ENCODE assay signal across 19 cellular contexts in the genomic region with DNA sequence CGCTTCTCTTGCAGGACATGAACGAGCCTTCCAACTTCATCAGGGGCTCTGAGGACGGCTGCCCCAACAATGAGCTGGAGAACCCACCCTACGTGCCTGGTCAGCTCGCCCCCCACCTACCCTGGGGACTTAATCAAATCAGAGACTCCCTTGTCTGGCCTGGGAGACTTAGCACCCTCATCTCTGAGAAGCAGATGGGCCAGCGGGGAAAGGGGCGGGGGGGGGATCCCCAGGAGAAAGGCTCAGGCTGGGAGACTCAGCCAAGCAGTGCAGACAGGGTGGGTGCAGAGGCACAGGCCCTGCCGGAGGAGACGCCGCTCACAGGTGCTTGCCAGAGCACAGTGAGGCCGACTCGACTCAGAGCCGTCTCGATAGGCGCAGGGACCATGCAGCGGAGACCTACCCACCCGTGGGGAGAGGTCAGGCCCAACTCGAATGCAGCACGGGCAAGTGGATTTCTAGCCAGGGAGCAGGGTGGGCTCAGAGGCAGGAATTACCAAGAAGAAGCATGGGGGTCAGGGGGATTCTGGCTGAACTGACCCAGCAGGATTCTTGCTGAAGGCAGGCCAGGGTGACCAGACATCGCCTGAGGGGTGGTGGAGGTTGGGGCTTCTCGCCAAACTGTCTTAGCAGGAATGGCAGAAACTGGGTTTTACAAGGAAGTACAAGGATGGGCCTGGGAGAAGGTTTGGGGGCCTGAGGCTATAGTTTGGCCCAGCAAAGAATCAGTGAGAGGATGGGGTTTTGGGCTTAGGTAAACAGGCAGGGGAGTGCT. TPM values are rescaled to one million over a fixed set of nuclear protein-coding genes. Genes with fewer than 3 reads are reported as not detected.
DNase-seq lines count a peak whose midpoint lies in the region; ATAC-seq and TF ChIP-seq lines count a peak whose summit lies in the region.
"Had no signal": no experiment of that assay in that cellular context is flagged by ENCODE, and none has a peak within 500 bp of the region (broad histone marks: within the 10 kb centered on the region; RNA-seq: fewer than 3 reads in every experiment).

No MANE protein-coding gene starts in this region.

- H3K27me3 ChIP-seq in left ventricle myocardium inferior (ENCODE audit: low read depth), result no peaks in the 10 kb centered on the region
- H3K27me3 ChIP-seq: SJSA1 had no signal

- H3K9me3 Mint-ChIP-seq in neural crest cell, result no peaks in the 10 kb centered on the region

- peaks cover 7% of the 10 kb centered on the region for H3K36me3 ChIP-seq in left ventricle myocardium inferior
- H3K36me3 ChIP-seq: SJSA1 had no signal

- peak; percentile 11 for DNase-seq in left ventricle myocardium superior
- no peak for DNase-seq in left ventricle myocardium inferior
- DNase-seq in coronary artery (ENCODE audit: low spot score), result peak; percentile 24
- no peak for DNase-seq in neural crest cell (ENCODE audit: low read depth, low spot score)
- no peak for DNase-seq in epidermal melanocyte (ENCODE audit: insufficient read length, low spot score)
- DNase-seq in NCI-H345 treated with DMSO at 0.1 percent for 48 hours (lab: John Stamatoyannopoulos, UW; ENCODE audit: unreplicated experiment), result no peak
- no peak for DNase-seq in GOT3 (lab: John Stamatoyannopoulos, UW)
- DNase-seq: NCI-H1092, NCI-H146, NCI-H2081 treated with DMSO at 0.1 percent for 48 hours, NCI-H510A treated with DMSO at 0.1 percent for 48 hours, NCI-H82, PC-3 had no signal

- peak overlapping the region; percentile 35 for H3K27ac Mint-ChIP-seq in neural crest cell (ENCODE audit: unreplicated experiment)

- intact Hi-C loops in left ventricle myocardium superior (cut with micrococcal nuclease) (no loop called here), left ventricle myocardium inferior (cut with micrococcal nuclease) (no loop called here)

- no peak overlapping the region for H3K4me3 ChIP-seq in left ventricle myocardium inferior
- H3K4me3 ChIP-seq in coronary artery, result no peak overlapping the region
- H3K4me3 ChIP-seq: SJSA1 had no signal

- H3K4me1 ChIP-seq in left ventricle myocardium inferior, result no peaks in the 10 kb centered on the region
- H3K4me1 ChIP-seq: Caco-2, SJSA1 had no signal

- H3K27me3 Mint-ChIP-seq in neural crest cell (ENCODE audit: low read depth), result no peaks in the 10 kb centered on the region

- TF ChIP-seq CTCF in left ventricle myocardium inferior (IDR thresholded peaks at IDR 0.05; ENCODE audit: borderline replicate concordance), result no peak
- no peak for TF ChIP-seq CTCF in coronary artery (IDR thresholded peaks at IDR 0.05)
- no peak for TF ChIP-seq CTCF in neural crest cell (conservative IDR thresholded peaks at IDR 0.05)

- H3K9me3 ChIP-seq in left ventricle myocardium inferior (replicated peaks), result peaks cover 6% of the 10 kb centered on the region
- H3K9me3 ChIP-seq: Caco-2, SJSA1 had no signal

- H3K4me1 Mint-ChIP-seq in neural crest cell, result peaks cover 6% of the 10 kb centered on the region
- H3K4me1 Mint-ChIP-seq: CD14-positive monocyte had no signal

- H3K36me3 Mint-ChIP-seq in neural crest cell (ENCODE audit: low read depth), result peaks cover 4% of the 10 kb centered on the region

- no peak overlapping the region for H3K27ac ChIP-seq in left ventricle myocardium inferior (replicated peaks)
- no peak overlapping the region for H3K27ac ChIP-seq in coronary artery
- H3K27ac ChIP-seq: KMS-11, SJSA1 had no signal

- ATAC-seq in left ventricle myocardium superior (no peak), HG03039 (IDR thresholded peaks at IDR 0.05; ENCODE audit: unreplicated experiment) (no peak)

- H3K4me3 Mint-ChIP-seq in neural crest cell, result no peak overlapping the region
- H3K4me3 Mint-ChIP-seq: CD14-positive monocyte had no signal

RNA-seq across cellular contexts. Expression of a gene that starts 9.7 kb away (rescaled TPM):
- total RNA-seq in left ventricle myocardium superior (45.8 TPM), left ventricle myocardium inferior (44.4 TPM), neural crest cell (36.2 and 38.4 TPM in 2 replicates)

RNA-seq across cellular contexts. Expression of a gene that starts 35.8 kb away (rescaled TPM):
- total RNA-seq in left ventricle myocardium superior (31.6 TPM), left ventricle myocardium inferior (30.0 TPM), neural crest cell (135 and 141 TPM in 2 replicates)

RNA-seq across cellular contexts. Expression of a gene that starts 58.7 kb away (rescaled TPM):
- total RNA-seq in left ventricle myocardium superior (not detected), left ventricle myocardium inferior (0.49 TPM), neural crest cell (1.3 and 1.7 TPM in 2 replicates)
- total RNA-seq: MCF 10A, SJSA1 had no signal

Comparison
In these comparisons a context has a peak if more than half of its experiments do, and no peak if none do; other contexts are left out.
1. DNase-seq: peak in left ventricle myocardium superior (single experiment) and coronary artery (single experiment); none in left ventricle myocardium inferior (single experiment), neural crest cell (single experiment), epidermal melanocyte (single experiment), NCI-H345 treated with DMSO at 0.1 percent for 48 hours (single experiment) and GOT3 (single experiment).